ENCODE assay signal across 1 cellular context in the genomic region with DNA sequence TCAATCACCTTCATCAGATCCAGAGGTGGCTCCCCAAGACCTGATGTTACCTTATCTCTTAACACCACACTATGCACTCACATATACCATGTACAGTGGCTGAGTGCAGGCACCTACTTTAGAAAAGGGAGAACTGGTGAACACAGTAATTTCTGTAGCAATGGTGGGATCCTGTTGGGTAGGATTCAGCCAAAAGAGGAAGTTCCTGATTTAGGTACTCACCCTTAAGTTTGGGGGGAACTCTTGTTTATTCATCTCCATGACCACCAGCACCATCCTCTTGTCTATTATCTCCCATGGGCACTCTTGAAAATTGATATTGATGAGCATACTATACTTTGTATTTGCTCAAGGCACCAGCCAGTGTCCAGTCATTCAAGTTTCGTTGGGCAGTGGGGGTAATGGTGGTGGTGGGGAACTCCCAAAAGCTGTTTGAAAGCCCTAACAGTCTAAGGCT.
TF ChIP-seq lines count a peak whose summit lies in the region.

No MANE protein-coding gene starts in this region.

TF ChIP-seq in GM12878, 131 proteins besides CTCF, POLR2A, EP300 and RAD21 (continued from another document and continues in another):
- no peak for TF ChIP-seq RCOR1 (conservative IDR thresholded peaks at IDR 0.05; ENCODE audit: low read depth, low read length)
- peak; percentile 86 for TF ChIP-seq RUNX3 (IDR thresholded peaks at IDR 0.05; ENCODE audit: low read length)
- no peak for TF ChIP-seq MXI1 (IDR thresholded peaks at IDR 0.05; ENCODE audit: low read depth, low read length)
- TF ChIP-seq, protein P1, sequence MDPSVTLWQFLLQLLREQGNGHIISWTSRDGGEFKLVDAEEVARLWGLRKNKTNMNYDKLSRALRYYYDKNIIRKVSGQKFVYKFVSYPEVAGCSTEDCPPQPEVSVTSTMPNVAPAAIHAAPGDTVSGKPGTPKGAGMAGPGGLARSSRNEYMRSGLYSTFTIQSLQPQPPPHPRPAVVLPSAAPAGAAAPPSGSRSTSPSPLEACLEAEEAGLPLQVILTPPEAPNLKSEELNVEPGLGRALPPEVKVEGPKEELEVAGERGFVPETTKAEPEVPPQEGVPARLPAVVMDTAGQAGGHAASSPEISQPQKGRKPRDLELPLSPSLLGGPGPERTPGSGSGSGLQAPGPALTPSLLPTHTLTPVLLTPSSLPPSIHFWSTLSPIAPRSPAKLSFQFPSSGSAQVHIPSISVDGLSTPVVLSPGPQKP (IDR thresholded peaks at IDR 0.05; ENCODE audit: low read depth, low read length): no peak
- TF ChIP-seq IRF4 (IDR thresholded peaks at IDR 0.05; ENCODE audit: low read depth, low read length): peak; percentile 89; the same call in 1 of the 2 replicates
- TF ChIP-seq POLR2AphosphoS2 (IDR thresholded peaks at IDR 0.05; ENCODE audit: low read depth, low read length): no peak
- TF ChIP-seq, protein P2, sequence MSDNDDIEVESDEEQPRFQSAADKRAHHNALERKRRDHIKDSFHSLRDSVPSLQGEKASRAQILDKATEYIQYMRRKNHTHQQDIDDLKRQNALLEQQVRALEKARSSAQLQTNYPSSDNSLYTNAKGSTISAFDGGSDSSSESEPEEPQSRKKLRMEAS (IDR thresholded peaks at IDR 0.05; ENCODE audit: low read depth, low read length): no peak
- no peak for TF ChIP-seq RAD51 (IDR thresholded peaks at IDR 0.05)
- TF ChIP-seq SREBF1 (IDR thresholded peaks at IDR 0.05; ENCODE audit: low read length): no peak
- TF ChIP-seq, protein P3, sequence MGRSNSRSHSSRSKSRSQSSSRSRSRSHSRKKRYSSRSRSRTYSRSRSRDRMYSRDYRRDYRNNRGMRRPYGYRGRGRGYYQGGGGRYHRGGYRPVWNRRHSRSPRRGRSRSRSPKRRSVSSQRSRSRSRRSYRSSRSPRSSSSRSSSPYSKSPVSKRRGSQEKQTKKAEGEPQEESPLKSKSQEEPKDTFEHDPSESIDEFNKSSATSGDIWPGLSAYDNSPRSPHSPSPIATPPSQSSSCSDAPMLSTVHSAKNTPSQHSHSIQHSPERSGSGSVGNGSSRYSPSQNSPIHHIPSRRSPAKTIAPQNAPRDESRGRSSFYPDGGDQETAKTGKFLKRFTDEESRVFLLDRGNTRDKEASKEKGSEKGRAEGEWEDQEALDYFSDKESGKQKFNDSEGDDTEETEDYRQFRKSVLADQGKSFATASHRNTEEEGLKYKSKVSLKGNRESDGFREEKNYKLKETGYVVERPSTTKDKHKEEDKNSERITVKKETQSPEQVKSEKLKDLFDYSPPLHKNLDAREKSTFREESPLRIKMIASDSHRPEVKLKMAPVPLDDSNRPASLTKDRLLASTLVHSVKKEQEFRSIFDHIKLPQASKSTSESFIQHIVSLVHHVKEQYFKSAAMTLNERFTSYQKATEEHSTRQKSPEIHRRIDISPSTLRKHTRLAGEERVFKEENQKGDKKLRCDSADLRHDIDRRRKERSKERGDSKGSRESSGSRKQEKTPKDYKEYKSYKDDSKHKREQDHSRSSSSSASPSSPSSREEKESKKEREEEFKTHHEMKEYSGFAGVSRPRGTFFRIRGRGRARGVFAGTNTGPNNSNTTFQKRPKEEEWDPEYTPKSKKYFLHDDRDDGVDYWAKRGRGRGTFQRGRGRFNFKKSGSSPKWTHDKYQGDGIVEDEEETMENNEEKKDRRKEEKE (IDR thresholded peaks at IDR 0.05): no peak
- TF ChIP-seq, protein P4, sequence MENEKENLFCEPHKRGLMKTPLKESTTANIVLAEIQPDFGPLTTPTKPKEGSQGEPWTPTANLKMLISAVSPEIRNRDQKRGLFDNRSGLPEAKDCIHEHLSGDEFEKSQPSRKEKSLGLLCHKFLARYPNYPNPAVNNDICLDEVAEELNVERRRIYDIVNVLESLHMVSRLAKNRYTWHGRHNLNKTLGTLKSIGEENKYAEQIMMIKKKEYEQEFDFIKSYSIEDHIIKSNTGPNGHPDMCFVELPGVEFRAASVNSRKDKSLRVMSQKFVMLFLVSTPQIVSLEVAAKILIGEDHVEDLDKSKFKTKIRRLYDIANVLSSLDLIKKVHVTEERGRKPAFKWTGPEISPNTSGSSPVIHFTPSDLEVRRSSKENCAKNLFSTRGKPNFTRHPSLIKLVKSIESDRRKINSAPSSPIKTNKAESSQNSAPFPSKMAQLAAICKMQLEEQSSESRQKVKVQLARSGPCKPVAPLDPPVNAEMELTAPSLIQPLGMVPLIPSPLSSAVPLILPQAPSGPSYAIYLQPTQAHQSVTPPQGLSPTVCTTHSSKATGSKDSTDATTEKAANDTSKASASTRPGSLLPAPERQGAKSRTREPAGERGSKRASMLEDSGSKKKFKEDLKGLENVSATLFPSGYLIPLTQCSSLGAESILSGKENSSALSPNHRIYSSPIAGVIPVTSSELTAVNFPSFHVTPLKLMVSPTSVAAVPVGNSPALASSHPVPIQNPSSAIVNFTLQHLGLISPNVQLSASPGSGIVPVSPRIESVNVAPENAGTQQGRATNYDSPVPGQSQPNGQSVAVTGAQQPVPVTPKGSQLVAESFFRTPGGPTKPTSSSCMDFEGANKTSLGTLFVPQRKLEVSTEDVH (IDR thresholded peaks at IDR 0.05; ENCODE audit: low read depth, partially characterized antibody): no peak
- TF ChIP-seq NFXL1 (IDR thresholded peaks at IDR 0.05; ENCODE audit: borderline replicate concordance): no peak
- TF ChIP-seq PKNOX1 (IDR thresholded peaks at IDR 0.05): 0 out of 2 replicates have a peak, but pooled peaks have one; percentile 13
- no peak for TF ChIP-seq E2F4 (IDR thresholded peaks at IDR 0.05; ENCODE audit: low read depth, low read length)
- TF ChIP-seq EED (IDR thresholded peaks at IDR 0.05; ENCODE audit: low read depth): 0 out of 2 replicates have a peak, but pooled peaks have one; percentile 31
- TF ChIP-seq ESRRA (IDR thresholded peaks at IDR 0.05; ENCODE audit: low read length): no peak
- TF ChIP-seq SREBF2 (IDR thresholded peaks at IDR 0.05; ENCODE audit: low read length): no peak
- no peak for TF ChIP-seq NFYA (IDR thresholded peaks at IDR 0.05; ENCODE audit: borderline replicate concordance, low read depth, low read length)
- TF ChIP-seq PRDM15 (CRISPR knock-in tag; IDR thresholded peaks at IDR 0.05): no peak
- TF ChIP-seq, protein P5, sequence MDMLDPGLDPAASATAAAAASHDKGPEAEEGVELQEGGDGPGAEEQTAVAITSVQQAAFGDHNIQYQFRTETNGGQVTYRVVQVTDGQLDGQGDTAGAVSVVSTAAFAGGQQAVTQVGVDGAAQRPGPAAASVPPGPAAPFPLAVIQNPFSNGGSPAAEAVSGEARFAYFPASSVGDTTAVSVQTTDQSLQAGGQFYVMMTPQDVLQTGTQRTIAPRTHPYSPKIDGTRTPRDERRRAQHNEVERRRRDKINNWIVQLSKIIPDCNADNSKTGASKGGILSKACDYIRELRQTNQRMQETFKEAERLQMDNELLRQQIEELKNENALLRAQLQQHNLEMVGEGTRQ (IDR thresholded peaks at IDR 0.05; ENCODE audit: borderline replicate concordance, low read depth, low read length): no peak
- 0 out of 2 replicates have a peak, but pooled peaks have one; percentile 28 for TF ChIP-seq NR2F1 (conservative IDR thresholded peaks at IDR 0.05)
- TF ChIP-seq, protein P6, sequence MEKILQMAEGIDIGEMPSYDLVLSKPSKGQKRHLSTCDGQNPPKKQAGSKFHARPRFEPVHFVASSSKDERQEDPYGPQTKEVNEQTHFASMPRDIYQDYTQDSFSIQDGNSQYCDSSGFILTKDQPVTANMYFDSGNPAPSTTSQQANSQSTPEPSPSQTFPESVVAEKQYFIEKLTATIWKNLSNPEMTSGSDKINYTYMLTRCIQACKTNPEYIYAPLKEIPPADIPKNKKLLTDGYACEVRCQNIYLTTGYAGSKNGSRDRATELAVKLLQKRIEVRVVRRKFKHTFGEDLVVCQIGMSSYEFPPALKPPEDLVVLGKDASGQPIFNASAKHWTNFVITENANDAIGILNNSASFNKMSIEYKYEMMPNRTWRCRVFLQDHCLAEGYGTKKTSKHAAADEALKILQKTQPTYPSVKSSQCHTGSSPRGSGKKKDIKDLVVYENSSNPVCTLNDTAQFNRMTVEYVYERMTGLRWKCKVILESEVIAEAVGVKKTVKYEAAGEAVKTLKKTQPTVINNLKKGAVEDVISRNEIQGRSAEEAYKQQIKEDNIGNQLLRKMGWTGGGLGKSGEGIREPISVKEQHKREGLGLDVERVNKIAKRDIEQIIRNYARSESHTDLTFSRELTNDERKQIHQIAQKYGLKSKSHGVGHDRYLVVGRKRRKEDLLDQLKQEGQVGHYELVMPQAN (conservative IDR thresholded peaks at IDR 0.05): no peak
- no peak for TF ChIP-seq ZNF622 (IDR thresholded peaks at IDR 0.05)
- TF ChIP-seq, protein P7, sequence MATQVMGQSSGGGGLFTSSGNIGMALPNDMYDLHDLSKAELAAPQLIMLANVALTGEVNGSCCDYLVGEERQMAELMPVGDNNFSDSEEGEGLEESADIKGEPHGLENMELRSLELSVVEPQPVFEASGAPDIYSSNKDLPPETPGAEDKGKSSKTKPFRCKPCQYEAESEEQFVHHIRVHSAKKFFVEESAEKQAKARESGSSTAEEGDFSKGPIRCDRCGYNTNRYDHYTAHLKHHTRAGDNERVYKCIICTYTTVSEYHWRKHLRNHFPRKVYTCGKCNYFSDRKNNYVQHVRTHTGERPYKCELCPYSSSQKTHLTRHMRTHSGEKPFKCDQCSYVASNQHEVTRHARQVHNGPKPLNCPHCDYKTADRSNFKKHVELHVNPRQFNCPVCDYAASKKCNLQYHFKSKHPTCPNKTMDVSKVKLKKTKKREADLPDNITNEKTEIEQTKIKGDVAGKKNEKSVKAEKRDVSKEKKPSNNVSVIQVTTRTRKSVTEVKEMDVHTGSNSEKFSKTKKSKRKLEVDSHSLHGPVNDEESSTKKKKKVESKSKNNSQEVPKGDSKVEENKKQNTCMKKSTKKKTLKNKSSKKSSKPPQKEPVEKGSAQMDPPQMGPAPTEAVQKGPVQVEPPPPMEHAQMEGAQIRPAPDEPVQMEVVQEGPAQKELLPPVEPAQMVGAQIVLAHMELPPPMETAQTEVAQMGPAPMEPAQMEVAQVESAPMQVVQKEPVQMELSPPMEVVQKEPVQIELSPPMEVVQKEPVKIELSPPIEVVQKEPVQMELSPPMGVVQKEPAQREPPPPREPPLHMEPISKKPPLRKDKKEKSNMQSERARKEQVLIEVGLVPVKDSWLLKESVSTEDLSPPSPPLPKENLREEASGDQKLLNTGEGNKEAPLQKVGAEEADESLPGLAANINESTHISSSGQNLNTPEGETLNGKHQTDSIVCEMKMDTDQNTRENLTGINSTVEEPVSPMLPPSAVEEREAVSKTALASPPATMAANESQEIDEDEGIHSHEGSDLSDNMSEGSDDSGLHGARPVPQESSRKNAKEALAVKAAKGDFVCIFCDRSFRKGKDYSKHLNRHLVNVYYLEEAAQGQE (IDR thresholded peaks at IDR 0.05; ENCODE audit: low read depth, low read length): no peak
- no peak for TF ChIP-seq PBX3 (IDR thresholded peaks at IDR 0.05; ENCODE audit: insufficient replicate concordance, low read depth, low read length)
